22 cellular contexts compared by ENCODE assay signal in the genomic region with DNA sequence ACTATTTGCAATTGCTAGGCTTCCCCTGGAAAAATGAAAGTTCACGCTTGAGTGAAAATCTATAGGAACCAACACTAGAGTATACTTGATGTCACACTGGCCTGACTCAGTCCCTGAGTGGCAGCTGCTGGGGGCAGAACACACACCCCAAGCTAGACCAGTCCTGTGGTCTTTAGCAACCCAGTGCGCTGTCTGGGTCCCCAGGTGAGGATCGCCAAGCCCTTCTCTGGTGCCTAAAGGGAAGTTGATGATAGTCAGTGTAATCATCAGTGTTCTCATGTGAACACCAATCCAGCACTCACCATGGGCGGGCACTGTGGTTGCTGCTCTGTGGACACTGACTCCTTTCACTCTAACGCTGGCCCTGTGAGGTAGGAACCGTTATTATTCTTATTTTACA. TPM values are rescaled to one million over a fixed set of nuclear protein-coding genes. Genes with fewer than 3 reads are reported as not detected.
"Had no signal": no experiment of that assay in that cellular context is flagged by ENCODE, and none has a peak within 500 bp of the region (broad histone marks: within the 10 kb centered on the region; RNA-seq: fewer than 3 reads in every experiment).

No MANE protein-coding gene starts in this region.

- H3K36me3 Mint-ChIP-seq: stimulated activated effector memory CD8-positive, alpha-beta T cell treated with anti-CD3 and anti-CD28 coated beads, Interleukin-12 subunit alpha, Interleukin-12 subunit beta, amount 100 ng/mL, for 72 hours; WTC11 had no signal

- H3K36me3 ChIP-seq: brain microvascular endothelial cell, colonic mucosa, left ventricle myocardium inferior, thoracic aorta, upper lobe of right lung had no signal

- H3K9me3 ChIP-seq: colonic mucosa, gastroesophageal sphincter, heart right ventricle, left ventricle myocardium inferior, psoas muscle, thoracic aorta, upper lobe of right lung had no signal

- ATAC-seq: activated CD4-positive, alpha-beta T cell treated with anti-CD3 and anti-CD28 coated beads for 36 hours; gastroesophageal sphincter; heart right ventricle; psoas muscle; stimulated activated effector memory CD8-positive, alpha-beta T cell treated with anti-CD3 and anti-CD28 coated beads, Interleukin-12 subunit alpha, Interleukin-12 subunit beta, amount 100 ng/mL, for 72 hours; T-helper 17 cell; upper lobe of right lung had no signal

- H3K27ac ChIP-seq: brain microvascular endothelial cell, colonic mucosa, heart right ventricle, left ventricle myocardium inferior, psoas muscle, thoracic aorta, upper lobe of right lung had no signal

- H3K4me1 ChIP-seq: colonic mucosa, psoas muscle had no signal

- H3K4me3 ChIP-seq: colonic mucosa, gastroesophageal sphincter, heart right ventricle, left ventricle myocardium inferior, psoas muscle, skin epidermis, thoracic aorta, upper lobe of right lung had no signal

- DNase-seq: activated CD4-positive, alpha-beta T cell treated with anti-CD3 and anti-CD28 coated beads for 36 hours; activated CD4-positive, alpha-beta T cell treated with anti-CD3 and anti-CD28 coated beads, Interleukin-2, amount 50 U/mL, for 48 hours; activated naive CD4-positive, alpha-beta T cell; activated T-cell treated with anti-CD3 and anti-CD28 coated beads for 4 hours; brain microvascular endothelial cell; colonic mucosa; heart right ventricle; kidney glomerular epithelial cell; left ventricle myocardium inferior; mammary epithelial cell; nephron progenitor cell; psoas muscle; stimulated activated CD4-positive, alpha-beta T cell treated with anti-CD3 and anti-CD28 coated beads, Interleukin-4, amount 100 ng/mL, for 24 hours; T-helper 17 cell; upper lobe of right lung had no signal

- H3K4me3 Mint-ChIP-seq: activated CD4-positive, alpha-beta T cell treated with anti-CD3 and anti-CD28 coated beads for 36 hours; central memory CD8-positive, alpha-beta T cell; nephron progenitor cell; stimulated activated effector memory CD8-positive, alpha-beta T cell treated with anti-CD3 and anti-CD28 coated beads, Interleukin-12 subunit alpha, Interleukin-12 subunit beta, amount 100 ng/mL, for 72 hours; T-helper 17 cell; WTC11 had no signal

- H3K27ac Mint-ChIP-seq: activated CD4-positive, alpha-beta T cell treated with anti-CD3 and anti-CD28 coated beads for 36 hours; nephron progenitor cell; stimulated activated effector memory CD8-positive, alpha-beta T cell treated with anti-CD3 and anti-CD28 coated beads, Interleukin-12 subunit alpha, Interleukin-12 subunit beta, amount 100 ng/mL, for 72 hours; T-helper 17 cell; WTC11 had no signal

- H3K27me3 ChIP-seq: brain microvascular endothelial cell, colonic mucosa had no signal

- H3K4me1 Mint-ChIP-seq: central memory CD8-positive, alpha-beta T cell; stimulated activated effector memory CD8-positive, alpha-beta T cell treated with anti-CD3 and anti-CD28 coated beads, Interleukin-12 subunit alpha, Interleukin-12 subunit beta, amount 100 ng/mL, for 72 hours had no signal

- H3K9me3 Mint-ChIP-seq: central memory CD8-positive, alpha-beta T cell; nephron progenitor cell; stimulated activated effector memory CD8-positive, alpha-beta T cell treated with anti-CD3 and anti-CD28 coated beads, Interleukin-12 subunit alpha, Interleukin-12 subunit beta, amount 100 ng/mL, for 72 hours; WTC11 had no signal

RNA-seq across cellular contexts. Expression of gene ALDH1A3, which starts 11.2 kb away (rescaled TPM):
- total RNA-seq: activated CD4-positive, alpha-beta T cell treated with anti-CD3 and anti-CD28 coated beads for 36 hours; myocyte; T-helper 17 cell had no signal
